Comparison of ENCODE assay signal across 8 cellular contexts in the genomic region with DNA sequence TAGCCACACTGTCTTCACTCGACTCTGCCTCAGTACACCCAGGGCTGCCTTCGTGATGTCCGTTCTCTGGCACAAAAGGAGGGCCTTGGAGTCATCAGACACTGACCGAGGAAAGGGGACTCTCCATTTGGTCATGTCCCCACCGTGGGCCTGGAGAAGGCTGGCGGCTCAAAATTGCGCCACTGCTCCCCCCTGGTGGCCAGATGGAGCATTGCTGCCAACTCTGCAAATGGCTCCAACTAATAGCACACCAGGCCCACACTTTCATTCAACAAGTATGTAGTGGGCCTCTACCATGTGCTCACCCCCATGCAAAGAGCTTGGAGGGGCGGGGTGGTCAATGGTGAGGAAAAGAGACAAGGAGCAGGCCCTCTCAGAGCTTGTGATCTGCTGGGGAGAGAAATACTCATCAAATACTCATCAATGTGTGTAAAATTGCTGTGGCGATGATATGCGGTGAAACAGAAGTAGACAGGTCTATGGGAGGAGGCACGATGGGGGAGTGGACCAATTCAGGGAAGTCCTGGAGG. TPM values are rescaled to one million over a fixed set of nuclear protein-coding genes. Genes with fewer than 3 reads are reported as not detected.
DNase-seq lines count a peak whose midpoint lies in the region; ATAC-seq and TF ChIP-seq lines count a peak whose summit lies in the region.

No MANE protein-coding gene starts in this region.

- TF ChIP-seq CTCF in 22Rv1 (IDR thresholded peaks at IDR 0.05) (peak; percentile 94), GM12801 (IDR thresholded peaks at IDR 0.05; ENCODE audit: extremely low read depth, insufficient read length) (peak; percentile 36), lung (IDR thresholded peaks at IDR 0.05; ENCODE audit: control extremely low read depth, extremely low read depth) (peak; percentile 98)

- peaks cover 0 to 2% of the 10 kb centered on the region in 2 donors for H3K9me3 ChIP-seq in lung (ENCODE audit: control insufficient read depth in 2 of 2, insufficient read depth in 1 of 2, low read length in 1 of 2)

- H3K36me3 ChIP-seq in lung (ENCODE audit: control insufficient read depth in 2 of 2, insufficient read depth in 2 of 2, low read length in 2 of 2) = peaks cover 0 to 2% of the 10 kb centered on the region in 2 donors

- ATAC-seq in lung (ENCODE audit: insufficient read depth, low FRiP score) = peak; percentile 69
- ATAC-seq in HG03571 (IDR thresholded peaks at IDR 0.05; ENCODE audit: unreplicated experiment) = no peak

- no peak overlapping the region for H3K4me3 ChIP-seq in lung

- peaks cover 3% of the 10 kb centered on the region for H3K27me3 ChIP-seq in lung (ENCODE audit: control insufficient read depth, insufficient read depth)

- WGBS in lung, 2 donors = 25 to 28% methylated on average over 11 of the region's 11 CpGs

- H3K4me1 ChIP-seq in lung (ENCODE audit: control insufficient read depth in 2 of 2, insufficient read depth in 2 of 2, low read length in 2 of 2) = peaks cover 0 to 10% of the 10 kb centered on the region in 2 donors

- H3K27ac ChIP-seq in 22Rv1 (no peak overlapping the region), lung (ENCODE audit: low read depth in 1 of 2, low read length in 1 of 2) (no peak overlapping the region)

- peak; percentile 24 for DNase-seq in NCI-H226
- peak; percentile 70 for DNase-seq in activated CD4-positive, alpha-beta T cell treated with anti-CD3 and anti-CD28 coated beads, Interleukin-2, amount 50 U/mL, for 1 hour
- DNase-seq in dermis blood vessel endothelial cell = peak; percentile 80
- peak; percentile 75 for DNase-seq in lung (ENCODE audit: low spot score)
- DNase-seq in stimulated activated CD8-positive, alpha-beta memory T cell treated with anti-CD3 and anti-CD28 coated beads, Interleukin-15, amount 100 ng/mL, for 24 hours (ENCODE audit: low read depth) = peak; percentile 48

RNA-seq across cellular contexts. Expression of a gene that starts 5.2 kb away (rescaled TPM):
- total RNA-seq in dermis blood vessel endothelial cell = 0.14 and 0.17 TPM in 2 replicates
- total RNA-seq in lung = under 1 TPM in 1 of 2 donors, not detected in 1; 0.03 TPM
- polyA plus RNA-seq in lung = under 1 TPM; 0.01 to 0.02 TPM

RNA-seq across cellular contexts. Expression of a gene that starts 7.9 kb away (rescaled TPM):
- total RNA-seq in dermis blood vessel endothelial cell = 36.2 and 59.5 TPM in 2 replicates
- total RNA-seq in lung = 10 to 100 TPM in 1 of 2 donors, 1 to 10 TPM in 1; 7.8 to 17.5 TPM
- polyA plus RNA-seq in lung = 10 to 100 TPM; 10.2 to 11.1 TPM

RNA-seq across cellular contexts. Expression of a gene that starts 28.5 kb away (rescaled TPM):
- 0.05 TPM in 1 of 2 replicates, not detected in the other for total RNA-seq in dermis blood vessel endothelial cell
- not detected for total RNA-seq in lung
- not detected for polyA plus RNA-seq in lung

RNA-seq across cellular contexts. Expression of a gene that starts 58.1 kb away (rescaled TPM):
- total RNA-seq in dermis blood vessel endothelial cell (not detected in 2 replicates), lung (not detected)
- polyA plus RNA-seq in lung = under 1 TPM in 1 of 2 donors, not detected in 1; 0.01 TPM

RNA-seq across cellular contexts. Expression of a gene that starts 59.1 kb away (rescaled TPM):
- total RNA-seq in dermis blood vessel endothelial cell (not detected in 2 replicates), lung (not detected)
- polyA plus RNA-seq in lung = not detected

Comparison
In these comparisons a context has a peak if more than half of its experiments do, and no peak if none do; other contexts are left out.
1. CTCF ChIP-seq: peak in every context shown above with its lines; median percentile 98 in lung; 94 in 22Rv1; 36 in GM12801.
2. DNase-seq: peak in every context shown above with its lines; median percentile 80 in dermis blood vessel endothelial cell; 75 in lung; 70 in activated CD4-positive, alpha-beta T cell treated with anti-CD3 and anti-CD28 coated beads, Interleukin-2, amount 50 U/mL, for 1 hour; 48 in stimulated activated CD8-positive, alpha-beta memory T cell treated with anti-CD3 and anti-CD28 coated beads, Interleukin-15, amount 100 ng/mL, for 24 hours; 24 in NCI-H226.